In the genomic region with DNA sequence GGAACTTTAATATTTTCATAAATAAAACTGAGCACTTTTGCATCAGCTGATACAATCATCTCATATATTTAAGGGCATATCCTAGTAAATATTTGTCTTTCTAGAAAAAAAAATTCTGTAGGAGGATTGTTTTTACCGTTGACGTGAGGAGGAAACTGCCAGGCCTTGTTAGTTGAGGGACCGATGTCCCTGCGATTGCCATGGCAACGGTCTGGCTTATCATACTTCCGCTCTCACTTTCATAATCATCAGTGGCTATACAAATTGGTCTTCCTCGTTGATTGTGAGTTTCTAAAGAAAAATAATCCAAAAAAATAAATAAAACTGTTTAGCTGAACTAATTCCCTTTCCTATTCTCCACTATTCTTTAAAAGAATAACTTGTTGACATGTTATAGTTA, we compare ENCODE assay signal across 15 cellular contexts.
DNase-seq lines count a peak whose midpoint lies in the region; ATAC-seq and TF ChIP-seq lines count a peak whose summit lies in the region.
"Had no signal": no experiment of that assay in that cellular context is flagged by ENCODE, and none has a peak within 500 bp of the region (broad histone marks: within the 10 kb centered on the region; RNA-seq: fewer than 3 reads in every experiment).

No MANE protein-coding gene starts in this region.

- H3K27ac Mint-ChIP-seq in activated CD4-positive, alpha-beta T cell treated with anti-CD3 and anti-CD28 coated beads, Interleukin-2, amount 10 ng/mL, durations not matched to agents 7 days and 5 days = no peak overlapping the region
- H3K27ac Mint-ChIP-seq in activated B cell treated with CpG ODN at 0.5 μM for 24 hours = no peak overlapping the region
- H3K27ac Mint-ChIP-seq: activated T-helper 2 cell treated with anti-CD3 and anti-CD28 coated beads, Interferon-gamma antibody, Interleukin-2, Interleukin-4, amounts not matched to agents 10 μg/mL and 5 μg/mL and 100 μg/mL, durations not matched to agents 14 hours and 24 hours and 36 hours; type B pancreatic cell had no signal

- peak; percentile 18 for DNase-seq in activated CD4-positive, alpha-beta T cell treated with anti-CD3 and anti-CD28 coated beads, Interleukin-2, amount 10 ng/mL, durations not matched to agents 7 days and 5 days
- no peak for DNase-seq in activated CD4-positive, alpha-beta T cell treated with anti-CD3 and anti-CD28 coated beads for 1 hour
- DNase-seq in HL-60 (ENCODE audit: low read depth in 1 of 2, low spot score in 1 of 2) = peak; percentile 63 to 70
- no peak for DNase-seq in activated B cell treated with CpG ODN at 0.5 μM for 24 hours
- DNase-seq in hepatic stellate cell (ENCODE audit: low spot score) = peak; percentile 11
- no peak for DNase-seq in breast epithelium (ENCODE audit: low spot score in 2 of 2)
- no peak for DNase-seq in BE2C
- no peak for DNase-seq in activated T-cell treated with anti-CD3 and anti-CD28 coated beads, Interleukin-2, amount 50 U/mL, for 48 hours
- DNase-seq: activated CD4-positive, alpha-beta T cell treated with anti-CD3 and anti-CD28 coated beads, Interleukin-2, amount 50 U/mL, for 48 hours; kidney; NCI-H2107; stimulated activated CD4-positive, alpha-beta T cell treated with anti-CD3 and anti-CD28 coated beads, Interleukin-2, amount 100 ng/mL, for 24 hours had no signal

- no peak for TF ChIP-seq CTCF in HL-60 (IDR thresholded peaks at IDR 0.05; ENCODE audit: insufficient read depth, low read length)
- TF ChIP-seq CTCF in activated B cell treated with CpG ODN at 0.5 μM for 24 hours (IDR thresholded peaks at IDR 0.05) = no peak
- TF ChIP-seq CTCF in breast epithelium (IDR thresholded peaks at IDR 0.05) = no peak
- TF ChIP-seq CTCF in BE2C (IDR thresholded peaks at IDR 0.05; ENCODE audit: low read depth, low read length) = no peak

- no peaks in the 10 kb centered on the region for H3K9me3 Mint-ChIP-seq in activated CD4-positive, alpha-beta T cell treated with anti-CD3 and anti-CD28 coated beads, Interleukin-2, amount 10 ng/mL, durations not matched to agents 7 days and 5 days
- no peaks in the 10 kb centered on the region for H3K9me3 Mint-ChIP-seq in activated B cell treated with CpG ODN at 0.5 μM for 24 hours
- H3K9me3 Mint-ChIP-seq: activated T-helper 2 cell treated with anti-CD3 and anti-CD28 coated beads, Interferon-gamma antibody, Interleukin-2, Interleukin-4, amounts not matched to agents 10 μg/mL and 5 μg/mL and 100 μg/mL, durations not matched to agents 14 hours and 24 hours and 36 hours; type B pancreatic cell had no signal

- H3K4me3 ChIP-seq in HL-60 (replicated peaks; ENCODE audit: insufficient read depth, low read length) (no peak overlapping the region), breast epithelium (no peak overlapping the region), BE2C (ENCODE audit: low read depth, low read length) (no peak overlapping the region)
- H3K4me3 ChIP-seq: gastroesophageal sphincter had no signal

- H3K9me3 ChIP-seq in breast epithelium (no peaks in the 10 kb centered on the region), BE2C (no peaks in the 10 kb centered on the region)
- H3K9me3 ChIP-seq: gastroesophageal sphincter had no signal

- H3K27me3 ChIP-seq in HL-60 (ENCODE audit: insufficient read depth, poor library complexity, severe bottlenecking) (no peaks in the 10 kb centered on the region), breast epithelium (no peaks in the 10 kb centered on the region), BE2C (no peaks in the 10 kb centered on the region)
- H3K27me3 ChIP-seq: gastroesophageal sphincter had no signal

- no peaks in the 10 kb centered on the region for H3K4me1 ChIP-seq in breast epithelium
- H3K4me1 ChIP-seq in BE2C = no peaks in the 10 kb centered on the region

- H3K4me3 Mint-ChIP-seq in activated CD4-positive, alpha-beta T cell treated with anti-CD3 and anti-CD28 coated beads, Interleukin-2, amount 10 ng/mL, durations not matched to agents 7 days and 5 days = no peak overlapping the region
- no peak overlapping the region for H3K4me3 Mint-ChIP-seq in activated B cell treated with CpG ODN at 0.5 μM for 24 hours
- H3K4me3 Mint-ChIP-seq: type B pancreatic cell had no signal

- CTCF ChIA-PET in activated CD4-positive, alpha-beta T cell treated with anti-CD3 and anti-CD28 coated beads, Interleukin-2, amount 10 ng/mL, durations not matched to agents 7 days and 5 days (lab: Charles Lee) = no interaction called here
- CTCF ChIA-PET in activated B cell treated with CpG ODN at 0.5 μM for 24 hours (lab: Charles Lee) = no interaction called here

- no peak for TF ChIP-seq POLR2A in breast epithelium (IDR thresholded peaks at IDR 0.05)

- no peaks in the 10 kb centered on the region for H3K4me1 Mint-ChIP-seq in activated CD4-positive, alpha-beta T cell treated with anti-CD3 and anti-CD28 coated beads, Interleukin-2, amount 10 ng/mL, durations not matched to agents 7 days and 5 days
- no peaks in the 10 kb centered on the region for H3K4me1 Mint-ChIP-seq in activated B cell treated with CpG ODN at 0.5 μM for 24 hours

- POLR2A ChIA-PET in activated CD4-positive, alpha-beta T cell treated with anti-CD3 and anti-CD28 coated beads, Interleukin-2, amount 10 ng/mL, durations not matched to agents 7 days and 5 days (lab: Charles Lee) = no interaction called here
- POLR2A ChIA-PET in activated B cell treated with CpG ODN at 0.5 μM for 24 hours (lab: Charles Lee) = no interaction called here

- intact Hi-C loops in activated B cell treated with CpG ODN at 0.5 μM for 24 hours (cut with micrococcal nuclease) = no loop called here
- intact Hi-C loops in breast epithelium (cut with DNase I; ENCODE audit: low total_unique reads) = no loop called here

- ATAC-seq in activated B cell treated with CpG ODN at 0.5 μM for 24 hours (ENCODE audit: low read depth) = peak; percentile 40
- ATAC-seq: gastroesophageal sphincter had no signal

- H3K27ac ChIP-seq in HL-60 (replicated peaks) = peak overlapping the region; percentile 49
- H3K27ac ChIP-seq in breast epithelium = no peak overlapping the region
- H3K27ac ChIP-seq: gastroesophageal sphincter had no signal

- no peaks in the 10 kb centered on the region for H3K36me3 Mint-ChIP-seq in activated CD4-positive, alpha-beta T cell treated with anti-CD3 and anti-CD28 coated beads, Interleukin-2, amount 10 ng/mL, durations not matched to agents 7 days and 5 days (ENCODE audit: low read depth)
- H3K36me3 Mint-ChIP-seq in activated B cell treated with CpG ODN at 0.5 μM for 24 hours (ENCODE audit: low read depth) = peaks cover 16% of the 10 kb centered on the region

- H3K27me3 Mint-ChIP-seq in activated CD4-positive, alpha-beta T cell treated with anti-CD3 and anti-CD28 coated beads, Interleukin-2, amount 10 ng/mL, durations not matched to agents 7 days and 5 days = no peaks in the 10 kb centered on the region
- H3K27me3 Mint-ChIP-seq in activated B cell treated with CpG ODN at 0.5 μM for 24 hours = no peaks in the 10 kb centered on the region
- H3K27me3 Mint-ChIP-seq: type B pancreatic cell had no signal

- H3K36me3 ChIP-seq in breast epithelium = no peaks in the 10 kb centered on the region
- no peaks in the 10 kb centered on the region for H3K36me3 ChIP-seq in BE2C

Comparison
In these comparisons a context has a peak if more than half of its experiments do, and no peak if none do; other contexts are left out.
1. DNase-seq: peak in activated CD4-positive, alpha-beta T cell treated with anti-CD3 and anti-CD28 coated beads, Interleukin-2, amount 10 ng/mL, durations not matched to agents 7 days and 5 days (single experiment), HL-60 (2 of 2) and hepatic stellate cell (single experiment); none in activated CD4-positive, alpha-beta T cell treated with anti-CD3 and anti-CD28 coated beads for 1 hour (single experiment), activated B cell treated with CpG ODN at 0.5 μM for 24 hours (single experiment), breast epithelium (0 of 2), BE2C (single experiment) and activated T-cell treated with anti-CD3 and anti-CD28 coated beads, Interleukin-2, amount 50 U/mL, for 48 hours (0 of 2).